ENCODE assay signal across 16 cellular contexts in the genomic region with DNA sequence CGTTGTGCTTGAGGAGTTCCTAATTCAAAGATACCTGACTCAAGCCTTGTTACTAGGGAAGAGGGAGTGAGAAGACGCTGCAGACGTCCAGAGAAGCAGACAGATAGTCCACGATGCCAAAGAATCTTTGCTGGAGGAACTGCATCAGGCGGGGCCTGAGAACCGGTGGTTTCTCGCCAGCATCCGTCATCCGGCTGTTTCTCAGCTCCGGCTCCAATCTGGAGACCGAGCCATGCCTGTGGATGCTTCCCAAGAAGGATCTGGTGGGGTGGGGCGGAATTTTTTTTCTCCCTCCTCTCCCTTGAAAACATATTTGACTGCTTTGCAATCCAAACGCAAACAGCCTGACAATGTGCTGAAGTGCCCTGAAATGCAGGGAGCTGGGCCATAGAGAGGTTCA.
"Had no signal": no experiment of that assay in that cellular context is flagged by ENCODE, and none has a peak within 500 bp of the region (broad histone marks: within the 10 kb centered on the region; RNA-seq: fewer than 3 reads in every experiment).

No MANE protein-coding gene starts in this region.

- H3K4me1 ChIP-seq: ascending aorta, spleen had no signal

- ATAC-seq: esophagus mucosa; left lobe of liver; sciatic nerve; stimulated activated naive B cell treated with anti-CD40 and anti-IgM and Interleukin-4, amounts not matched to agents 10 μg/mL and 1 μg/mL and 100 μg/mL, for 72 hours had no signal

- H3K36me3 ChIP-seq: ascending aorta, spleen had no signal

- H3K27ac Mint-ChIP-seq: activated CD4-positive, alpha-beta T cell treated with anti-CD3 and anti-CD28 coated beads, Interleukin-2, amount 10 ng/mL, durations not matched to agents 7 days and 5 days; stimulated activated naive B cell treated with anti-CD40 and anti-IgM and Interleukin-4, amounts not matched to agents 10 μg/mL and 1 μg/mL and 100 μg/mL, for 72 hours; T-helper 1 cell treated with Interleukin-12 subunit alpha and Interleukin-12 subunit beta and Interleukin-4 antibody, amounts not matched to agents 30 μg/mL and 1 μg/mL, for 36 hours had no signal

- H3K4me3 ChIP-seq: ascending aorta, spleen had no signal

- H3K9me3 ChIP-seq: ascending aorta had no signal

- H3K4me3 Mint-ChIP-seq: activated CD4-positive, alpha-beta T cell treated with anti-CD3 and anti-CD28 coated beads, Interleukin-2, amount 10 ng/mL, durations not matched to agents 7 days and 5 days; stimulated activated naive B cell treated with anti-CD40 and anti-IgM and Interleukin-4, amounts not matched to agents 10 μg/mL and 1 μg/mL and 100 μg/mL, for 72 hours; T-helper 1 cell treated with Interleukin-12 subunit alpha and Interleukin-12 subunit beta and Interleukin-4 antibody, amounts not matched to agents 30 μg/mL and 1 μg/mL, for 36 hours had no signal

- H3K27me3 ChIP-seq: ascending aorta, spleen had no signal

- H3K4me1 Mint-ChIP-seq: activated CD4-positive, alpha-beta T cell treated with anti-CD3 and anti-CD28 coated beads, Interleukin-2, amount 10 ng/mL, durations not matched to agents 7 days and 5 days; stimulated activated naive B cell treated with anti-CD40 and anti-IgM and Interleukin-4, amounts not matched to agents 10 μg/mL and 1 μg/mL and 100 μg/mL, for 72 hours had no signal

- H3K27me3 Mint-ChIP-seq: activated CD4-positive, alpha-beta T cell treated with anti-CD3 and anti-CD28 coated beads, Interleukin-2, amount 10 ng/mL, durations not matched to agents 7 days and 5 days; stimulated activated naive B cell treated with anti-CD40 and anti-IgM and Interleukin-4, amounts not matched to agents 10 μg/mL and 1 μg/mL and 100 μg/mL, for 72 hours had no signal

- H3K36me3 Mint-ChIP-seq: stimulated activated naive B cell treated with anti-CD40 and anti-IgM and Interleukin-4, amounts not matched to agents 10 μg/mL and 1 μg/mL and 100 μg/mL, for 72 hours had no signal

- H3K27ac ChIP-seq: ascending aorta, spleen had no signal

- DNase-seq: activated CD4-positive, alpha-beta T cell treated with anti-CD3 and anti-CD28 coated beads, Interleukin-2, amount 10 ng/mL, durations not matched to agents 7 days and 5 days; activated CD8-positive, alpha-beta memory T cell treated with anti-CD3 and anti-CD28 coated beads, Interleukin-2, amount 50 U/mL, for 4 hours; activated effector memory CD4-positive, alpha-beta T cell treated with anti-CD3 and anti-CD28 coated beads, Interleukin-2, amount 50 U/mL, for 16 hours; activated naive CD4-positive, alpha-beta T cell treated with anti-CD3 and anti-CD28 coated beads, Interleukin-2, amount 50 U/mL, for 16 hours; activated T-cell treated with anti-CD3 and anti-CD28 coated beads, Interleukin-2, amount 50 U/mL, for 48 hours; cortex of kidney; effector CD8-positive, alpha-beta T cell; mammary epithelial cell; midbrain; spleen; stimulated activated naive B cell treated with anti-CD40 and anti-IgM and Interleukin-4, amounts not matched to agents 10 μg/mL and 1 μg/mL and 100 μg/mL, for 72 hours had no signal
